ENCODE assay signal across 24 cellular contexts in the genomic region with DNA sequence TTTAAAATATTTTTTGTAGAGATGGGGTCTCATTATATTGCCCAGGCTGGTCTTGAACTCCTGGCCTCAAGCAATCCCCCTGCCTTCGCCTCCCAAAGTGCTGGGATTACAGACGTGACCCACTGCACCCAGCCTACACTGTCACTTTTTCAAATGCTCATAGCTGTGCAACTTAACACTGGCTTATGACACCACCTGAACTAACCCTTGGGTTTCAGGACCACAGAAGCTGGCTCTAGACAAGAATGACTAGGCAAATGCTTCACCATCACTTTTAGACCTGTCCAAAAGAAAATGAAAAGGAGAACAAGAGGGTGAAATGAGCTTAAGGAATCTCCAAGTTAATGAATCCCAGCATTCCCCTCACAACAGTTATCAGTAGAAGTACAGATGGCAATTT.
"Had no signal": no experiment of that assay in that cellular context is flagged by ENCODE, and none has a peak within 500 bp of the region (broad histone marks: within the 10 kb centered on the region; RNA-seq: fewer than 3 reads in every experiment).

No MANE protein-coding gene starts in this region.

- ATAC-seq: K562, Panc1, PC-3, SK-N-SH treated with all-trans-retinoic acid at 6 μM for 48 hours had no signal

- H3K27me3 Mint-ChIP-seq: IgD-negative memory B cell had no signal

- H3K27ac Mint-ChIP-seq: IgD-negative memory B cell had no signal

- DNase-seq: Kasumi-1; MM.1S; NCI-H1092 treated with DMSO at 0.1 percent for 48 hours; NCI-H1436; NCI-H187; NCI-H2029; NCI-H2081 treated with DMSO at 0.1 percent for 48 hours; NCI-H2171; NCI-H226; NCI-H446; NCI-H510A; NCI-H524 treated with DMSO at 0.1 percent for 48 hours; NCI-H69; NCI-H774; NK-92 treated with Interleukin-12 subunit alpha and Interleukin-12 subunit beta, amount 100 ng/mL, for 24 hours; PC-3; SHP77 treated with DMSO at 0.1 percent for 48 hours; SJCRH30 had no signal

- H3K27ac ChIP-seq: HL-60, KMS-11, SJCRH30 had no signal

- H3K4me3 Mint-ChIP-seq: IgD-negative memory B cell had no signal

- H3K4me3 ChIP-seq: K562, SJCRH30 had no signal

- H3K27me3 ChIP-seq: SJCRH30 had no signal
